In the genomic region with DNA sequence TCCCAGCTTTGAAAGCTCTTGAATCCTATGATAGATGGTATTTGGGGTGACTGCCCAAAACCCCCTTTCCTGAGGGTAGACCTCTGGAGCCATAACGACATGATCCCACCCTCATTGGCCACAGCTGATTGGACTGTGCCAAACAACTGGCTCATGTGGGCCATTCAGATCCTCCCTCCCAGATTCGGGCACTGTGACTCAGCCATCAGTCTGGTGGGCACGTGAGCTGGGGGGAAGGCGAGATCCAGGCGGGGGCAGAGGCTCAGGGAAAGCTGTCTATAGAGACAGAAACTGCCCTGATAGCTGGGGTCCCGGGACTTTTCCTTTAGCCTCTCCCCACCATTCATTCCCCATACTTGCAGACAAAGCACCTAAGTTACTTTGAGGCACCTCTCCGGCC, we compare ENCODE assay signal across 18 cellular contexts. TPM values are rescaled to one million over a fixed set of nuclear protein-coding genes. Genes with fewer than 3 reads are reported as not detected.
"Had no signal": no experiment of that assay in that cellular context is flagged by ENCODE, and none has a peak within 500 bp of the region (broad histone marks: within the 10 kb centered on the region; RNA-seq: fewer than 3 reads in every experiment).

No MANE protein-coding gene starts in this region.

- H3K4me1 ChIP-seq: lower lobe of right lung had no signal

- H3K27me3 ChIP-seq: tibial artery had no signal

- H3K4me3 ChIP-seq: coronary artery, lower lobe of right lung, tibial artery had no signal

- DNase-seq: activated B cell treated with CpG ODN at 0.5 μM for 24 hours; activated CD4-positive, alpha-beta T cell treated with anti-CD3 and anti-CD28 coated beads for 36 hours; activated CD4-positive, alpha-beta T cell treated with anti-CD3 and anti-CD28 coated beads, Interleukin-2, amount 50 U/mL, for 4 hours; activated effector memory CD4-positive, alpha-beta T cell treated with Interleukin-2 at 50 U/mL for 16 hours; activated naive CD4-positive, alpha-beta T cell treated with anti-CD3 and anti-CD28 coated beads for 36 hours; activated naive CD8-positive, alpha-beta T cell treated with anti-CD3 and anti-CD28 coated beads, Interleukin-2, amount 10 ng/mL, durations not matched to agents 7 days and 5 days; activated T-cell treated with anti-CD3 and anti-CD28 coated beads, Interleukin-2, amount 50 U/mL, for 72 hours; amniotic stem cell; endodermal cell; kidney; lower lobe of right lung; naive thymus-derived CD4-positive, alpha-beta T cell; retina; stimulated activated CD4-positive, alpha-beta T cell treated with anti-CD3 and anti-CD28 coated beads, Interleukin-1b, Interleukin-23, amount 100 ng/mL, for 48 hours; T1000 had no signal

- H3K27ac ChIP-seq: coronary artery, epithelial cell of prostate, lower lobe of right lung had no signal

- ATAC-seq: activated CD4-positive, alpha-beta T cell treated with anti-CD3 and anti-CD28 coated beads for 36 hours; activated T-cell treated with anti-CD3 and anti-CD28 coated beads, Interleukin-2, amount 50 U/mL, for 72 hours; naive thymus-derived CD4-positive, alpha-beta T cell had no signal

- H3K9me3 ChIP-seq: lower lobe of right lung, tibial artery had no signal

- FAIRE-seq: kidney had no signal

- H3K36me3 ChIP-seq: lower lobe of right lung, tibial artery had no signal

RNA-seq across cellular contexts. Expression of gene NCS1, which starts 15.1 kb away (rescaled TPM):
- polyA plus RNA-seq: naive thymus-derived CD4-positive, alpha-beta T cell had no signal
